19 cellular contexts compared by ENCODE assay signal in genomic region chr12:93812616-93813015, GRCh38.
A peak's percentile ranks its signal among the peaks of the same experiment; 100 is the strongest.
DNase-seq lines count a peak whose midpoint lies in the region; ATAC-seq and TF ChIP-seq lines count a peak whose summit lies in the region.
"Had no signal": no experiment of that assay in that cellular context is flagged by ENCODE, and none has a peak within 500 bp of the region (broad histone marks: within the 10 kb centered on the region; RNA-seq: fewer than 3 reads in every experiment).

No MANE protein-coding gene starts in this region.

- H3K4me1 ChIP-seq in mammary epithelial cell (ENCODE audit: insufficient read depth, low read length) (peaks cover 7% of the 10 kb centered on the region), esophagus squamous epithelium (peaks cover 3 to 69% (median 34%) of the 10 kb centered on the region in 3 donors), muscle layer of duodenum (ENCODE audit: control insufficient read depth in 1 of 2, insufficient read depth in 2 of 2, low read length in 2 of 2) (peaks cover 5 to 26% of the 10 kb centered on the region in 2 donors), tibial nerve (peaks cover 5 to 66% (median 26%) of the 10 kb centered on the region in 4 donors), OCI-LY7 (ENCODE audit: insufficient read depth, low read length, poor library complexity, severe bottlenecking) (no peaks in the 10 kb centered on the region)

- no peaks in the 10 kb centered on the region; the same call in 1 of the 2 replicates for H3K9me2 ChIP-seq in OCI-LY7 (ENCODE audit: insufficient read depth, low read length)

- 89% methylated on average over 3 of the region's 3 CpGs for WGBS in mammary epithelial cell (ENCODE audit: low coverage, missing lambda C conversion rate)
- 49 to 56% methylated on average over 3 of the region's 3 CpGs for WGBS in esophagus squamous epithelium, 2 donors
- 65 to 69% methylated on average over 3 of the region's 3 CpGs for WGBS in tibial nerve, 2 donors

- H3K9me3 ChIP-seq in mammary epithelial cell (replicated peaks; ENCODE audit: insufficient read depth, low read length) (no peaks in the 10 kb centered on the region), esophagus squamous epithelium (no peaks in the 10 kb centered on the region), muscle layer of duodenum (ENCODE audit: control insufficient read depth in 1 of 2, low read length in 2 of 2) (no peaks in the 10 kb centered on the region), tibial nerve (no peaks in the 10 kb centered on the region), OCI-LY7 (ENCODE audit: low read length) (no peaks in the 10 kb centered on the region)

- no peak for DNase-seq in MCF 10A (ENCODE audit: unreplicated experiment)
- DNase-seq in mammary epithelial cell: no peak
- no peak for DNase-seq in esophagus squamous epithelium (lab: John Stamatoyannopoulos, UW)
- no peak for DNase-seq in tibial nerve (ENCODE audit: low spot score in 2 of 2)
- DNase-seq in GM19238 (ENCODE audit: insufficient read length, low spot score): no peak
- DNase-seq in OCI-LY7 (ENCODE audit: low spot score): no peak
- DNase-seq: 8988T; activated CD4-positive, alpha-beta memory T cell treated with anti-CD3 and anti-CD28 coated beads for 36 hours; activated T-cell treated with anti-CD3 and anti-CD28 coated beads, Interleukin-2, amount 50 U/mL, for 4 hours; CD8-positive, alpha-beta T cell; NCI-H2029 treated with DMSO at 0.1 percent for 48 hours; NCI-H510A treated with DMSO at 0.1 percent for 48 hours; stimulated activated CD4-positive, alpha-beta T cell treated with anti-CD3 and anti-CD28 coated beads, Interleukin-15, amount 100 ng/mL, for 24 hours; substantia nigra had no signal

- no peaks in the 10 kb centered on the region for H3K27me3 Mint-ChIP-seq in MCF 10A (ENCODE audit: insufficient read depth, unreplicated experiment)
- H3K27me3 Mint-ChIP-seq: activated CD4-positive, alpha-beta memory T cell treated with anti-CD3 and anti-CD28 coated beads for 36 hours had no signal

- H3K36me3 Mint-ChIP-seq in MCF 10A (ENCODE audit: insufficient read depth, unreplicated experiment): no peaks in the 10 kb centered on the region

- H3K27me3 ChIP-seq in mammary epithelial cell (ENCODE audit: insufficient read depth, low read length) (no peaks in the 10 kb centered on the region), esophagus squamous epithelium (no peaks in the 10 kb centered on the region), muscle layer of duodenum (ENCODE audit: low read depth, low read length) (no peaks in the 10 kb centered on the region), tibial nerve (no peaks in the 10 kb centered on the region)

- TF ChIP-seq POLR2A in esophagus squamous epithelium (IDR thresholded peaks at IDR 0.05) (no peak), tibial nerve (IDR thresholded peaks at IDR 0.05) (no peak)

- POLR2A ChIA-PET in MCF 10A (lab: Yijun Ruan, JAX): interaction anchor here (0.9 to 4.7 kb wide), 4 partner anchors 28 to 287 kb away, joined by 3 to 30 read pairs (median 5); no protein-coding TSS in a partner anchor
- POLR2A ChIA-PET in OCI-LY7 (lab: Charles Lee): no interaction called here

- no peak overlapping the region for H3K9ac ChIP-seq in mammary epithelial cell (ENCODE audit: insufficient read depth, low read length)
- H3K9ac ChIP-seq: parathyroid adenoma had no signal

- H3K36me3 ChIP-seq in mammary epithelial cell (ENCODE audit: insufficient read depth, low read length) (no peaks in the 10 kb centered on the region), esophagus squamous epithelium (no peaks in the 10 kb centered on the region), muscle layer of duodenum (ENCODE audit: control insufficient read depth in 1 of 2, insufficient read depth in 2 of 2, low read length in 2 of 2) (no peaks in the 10 kb centered on the region), tibial nerve (no peaks in the 10 kb centered on the region), OCI-LY7 (ENCODE audit: insufficient read depth, low read length) (no peaks in the 10 kb centered on the region)

- CTCF ChIA-PET in MCF 10A (lab: Yijun Ruan, JAX) (interaction anchor here (0.6 to 1.3 kb wide), 2 partner anchors 27 to 778 kb away, joined by 3 to 7 read pairs; no protein-coding TSS in a partner anchor), mammary epithelial cell (lab: Charles Lee; ENCODE audit: low non-redundant PET) (no interaction called here), OCI-LY7 (lab: Charles Lee; ENCODE audit: unreplicated experiment) (no interaction called here)

- no peak overlapping the region for H2AFZ ChIP-seq in mammary epithelial cell (ENCODE audit: low read depth, low read length)
- H2AFZ ChIP-seq in OCI-LY7 (ENCODE audit: low read length): no peak overlapping the region

- H3K4me3 ChIP-seq in mammary epithelial cell (replicated peaks in 1 of 3; ENCODE audit: insufficient read depth in 1 of 3, low read depth in 2 of 3, low read length in 3 of 3) (no peak overlapping the region), esophagus squamous epithelium (no peak overlapping the region), muscle layer of duodenum (ENCODE audit: low read depth in 1 of 2, low read length in 2 of 2) (no peak overlapping the region), tibial nerve (no peak overlapping the region), OCI-LY7 (ENCODE audit: low read depth, low read length, poor library complexity, severe bottlenecking) (no peak overlapping the region)

- H3K4me1 Mint-ChIP-seq in MCF 10A (ENCODE audit: insufficient read depth, unreplicated experiment): peaks cover 27% of the 10 kb centered on the region

- H3K4me3 Mint-ChIP-seq in MCF 10A (ENCODE audit: unreplicated experiment): no peak overlapping the region
- H3K4me3 Mint-ChIP-seq: activated CD4-positive, alpha-beta memory T cell treated with anti-CD3 and anti-CD28 coated beads for 36 hours; activated T-cell treated with anti-CD3 and anti-CD28 coated beads, Interleukin-2, amount 50 U/mL, for 4 hours; CD8-positive, alpha-beta T cell had no signal

- H3K4me2 ChIP-seq in mammary epithelial cell (ENCODE audit: insufficient read depth, low read depth, low read length): no peak overlapping the region
- no peak overlapping the region for H3K4me2 ChIP-seq in OCI-LY7 (ENCODE audit: low read length)

- TF ChIP-seq CTCF in MCF 10A (IDR thresholded peaks at IDR 0.05; ENCODE audit: unreplicated experiment): no peak
- TF ChIP-seq CTCF in mammary epithelial cell (conservative IDR thresholded peaks at IDR 0.05 in 1 of 2, IDR thresholded peaks at IDR 0.05 in 1 of 2; ENCODE audit: extremely low read depth in 1 of 2, insufficient read depth in 1 of 2, low read depth in 1 of 2, low read length in 2 of 2): no peak
- TF ChIP-seq CTCF in esophagus squamous epithelium (IDR thresholded peaks at IDR 0.05): no peak
- TF ChIP-seq CTCF in tibial nerve (IDR thresholded peaks at IDR 0.05): no peak
- no peak for TF ChIP-seq CTCF in OCI-LY7 (conservative IDR thresholded peaks at IDR 0.05; ENCODE audit: low read length)

- peaks cover 2% of the 10 kb centered on the region for H3K9me3 Mint-ChIP-seq in MCF 10A (ENCODE audit: unreplicated experiment)
- H3K9me3 Mint-ChIP-seq: activated CD4-positive, alpha-beta memory T cell treated with anti-CD3 and anti-CD28 coated beads for 36 hours; activated T-cell treated with anti-CD3 and anti-CD28 coated beads, Interleukin-2, amount 50 U/mL, for 4 hours; CD8-positive, alpha-beta T cell had no signal

- dilution Hi-C loops in mammary epithelial cell (cut with HindIII; ENCODE audit: low sequenced_read_pairs): no loop called here

- TF ChIP-seq EP300 in tibial nerve (IDR thresholded peaks at IDR 0.05): peak in 1 of 2 donors; percentile 7

- H4K20me1 ChIP-seq in mammary epithelial cell (ENCODE audit: insufficient read depth, low read length): no peaks in the 10 kb centered on the region
- H4K20me1 ChIP-seq in OCI-LY7 (ENCODE audit: insufficient read depth, low read length): no peaks in the 10 kb centered on the region

- H3K27ac ChIP-seq in mammary epithelial cell (ENCODE audit: insufficient read depth, low read depth, low read length) (no peak overlapping the region), esophagus squamous epithelium (peak overlapping the region; percentile 73 to 89 (median 84)), muscle layer of duodenum (ENCODE audit: low read length) (peak overlapping the region; percentile 89), tibial nerve (peak overlapping the region; percentile 80 to 93 (median 86)), OCI-LY7 (ENCODE audit: low read depth, low read length, poor library complexity, severe bottlenecking) (no peak overlapping the region)

- in situ Hi-C loops in mammary epithelial cell (cut with MboI; ENCODE audit: low sequenced_read_pairs in 2 of 2): no loop called here

- BruUV-seq in MCF 10A (replicated peaks; lab: Mats Ljungman, UMichigan): no TSS peak
- no TSS peak for BruUV-seq in mammary epithelial cell (replicated peaks; lab: Mats Ljungman, UMichigan)
- no TSS peak for BruUV-seq in OCI-LY7 (replicated peaks; lab: Mats Ljungman, UMichigan)

- peak overlapping the region; percentile 69 for H3K27ac Mint-ChIP-seq in MCF 10A (ENCODE audit: low read depth, unreplicated experiment)
- H3K27ac Mint-ChIP-seq: activated CD4-positive, alpha-beta memory T cell treated with anti-CD3 and anti-CD28 coated beads for 36 hours; CD8-positive, alpha-beta T cell had no signal

- ATAC-seq in GM19455 (IDR thresholded peaks at IDR 0.05; ENCODE audit: unreplicated experiment): no peak
- ATAC-seq: activated T-cell treated with anti-CD3 and anti-CD28 coated beads, Interleukin-2, amount 50 U/mL, for 4 hours; CD8-positive, alpha-beta T cell; HCT116; SK-N-SH treated with all-trans-retinoic acid at 6 μM for 48 hours had no signal

- intact Hi-C loops in MCF 10A (cut with micrococcal nuclease) (loop anchor here (10.0 kb wide), 1 partner anchor 1602 kb away; no protein-coding TSS in a partner anchor), mammary epithelial cell (cut with micrococcal nuclease) (no loop called here), esophagus squamous epithelium (cut with DNase I) (no loop called here), OCI-LY7 (cut with micrococcal nuclease; ENCODE audit: unreplicated experiment) (no loop called here)

- H3K79me2 ChIP-seq in mammary epithelial cell (ENCODE audit: insufficient read depth, low read length): no peaks in the 10 kb centered on the region
- no peaks in the 10 kb centered on the region for H3K79me2 ChIP-seq in OCI-LY7 (ENCODE audit: insufficient read depth, low read depth, low read length)

Comparison
In these comparisons a context has a peak if more than half of its experiments do, and no peak if none do; other contexts are left out.
1. H3K27ac ChIP-seq: peak in esophagus squamous epithelium (4 of 4), muscle layer of duodenum (single experiment) and tibial nerve (4 of 4); none in mammary epithelial cell (single experiment) and OCI-LY7 (single experiment).